ENCODE assay signal across 16 cellular contexts in genomic region chr3:105996781-105997180, GRCh38.
"Had no signal": no experiment of that assay in that cellular context is flagged by ENCODE, and none has a peak within 500 bp of the region (broad histone marks: within the 10 kb centered on the region; RNA-seq: fewer than 3 reads in every experiment).

No MANE protein-coding gene starts in this region.

- H3K9me3 ChIP-seq: ovary, tibial artery, uterus had no signal

- H3K27ac ChIP-seq: esophagus muscularis mucosa, ovary, psoas muscle, tibial artery, uterus had no signal

- H3K27me3 ChIP-seq: esophagus muscularis mucosa, heart right ventricle, ovary, tibial artery, uterus had no signal

- H3K4me1 ChIP-seq: psoas muscle, tibial artery, uterus had no signal

- ATAC-seq: activated CD8-positive, alpha-beta T cell treated with anti-CD3 and anti-CD28 coated beads, Interleukin-2, amount 10 ng/mL, durations not matched to agents 7 days and 5 days; activated T-cell treated with anti-CD3 and anti-CD28 coated beads, Interleukin-2, amount 50 U/mL, for 72 hours; natural killer cell; stimulated activated naive CD8-positive, alpha-beta T cell treated with anti-CD3 and anti-CD28 coated beads, Interleukin-15, Interleukin-2, amounts not matched to agents 100 U/mL and 50 U/mL, for 24 hours had no signal

- DNase-seq: activated CD4-positive, alpha-beta T cell treated with anti-CD3 and anti-CD28 coated beads, Interleukin-2, amount 10 ng/mL, durations not matched to agents 24 days and 14 days; activated CD4-positive, CD25-positive, alpha-beta regulatory T cell; activated CD8-positive, alpha-beta memory T cell treated with anti-CD3 and anti-CD28 coated beads, Interleukin-2, amount 50 U/mL, for 48 hours; activated CD8-positive, alpha-beta T cell treated with anti-CD3 and anti-CD28 coated beads, Interleukin-2, amount 10 ng/mL, durations not matched to agents 7 days and 5 days; activated effector memory CD4-positive, alpha-beta T cell treated with anti-CD3 and anti-CD28 coated beads, Interleukin-2, amount 50 U/mL, for 16 hours; activated naive CD4-positive, alpha-beta T cell treated with anti-CD3 and anti-CD28 coated beads, Interleukin-2, amount 50 U/mL, for 16 hours; activated T-cell treated with anti-CD3 and anti-CD28 coated beads, Interleukin-2, amount 50 U/mL, for 72 hours; heart right ventricle; natural killer cell; ovary; psoas muscle; stimulated activated naive CD8-positive, alpha-beta T cell treated with anti-CD3 and anti-CD28 coated beads, Interleukin-15, Interleukin-2, amounts not matched to agents 100 U/mL and 50 U/mL, for 24 hours; substantia nigra; tibial artery; uterus had no signal

- H3K4me3 ChIP-seq: esophagus muscularis mucosa, heart right ventricle, ovary, psoas muscle, tibial artery, uterus had no signal

- H3K36me3 ChIP-seq: esophagus muscularis mucosa, heart right ventricle, ovary, tibial artery, uterus had no signal
